ENCODE assay signal across 8 cellular contexts in genomic region chr11:94183886-94184264, GRCh38. TPM values are rescaled to one million over a fixed set of nuclear protein-coding genes. Genes with fewer than 3 reads are reported as not detected.
DNase-seq lines count a peak whose midpoint lies in the region; ATAC-seq, FAIRE-seq and TF ChIP-seq lines count a peak whose summit lies in the region.

No MANE protein-coding gene starts in this region.

- TF ChIP-seq CTCF in astrocyte of the cerebellum (IDR thresholded peaks at IDR 0.05; ENCODE audit: low read depth, low read length, missing control alignments) = peak; percentile 82

- in situ Hi-C loops in astrocyte of the cerebellum (cut with HindIII; ENCODE audit: low sequenced_read_pairs) = no loop called here

- peak; percentile 67 for ATAC-seq in HG02759 (IDR thresholded peaks at IDR 0.05; ENCODE audit: unreplicated experiment)

- no peak overlapping the region for H3K4me3 ChIP-seq in astrocyte of the cerebellum (ENCODE audit: low read depth, low read length)

- FAIRE-seq in GM12891 (lab: Jason Lieb, UNC) = peak; percentile 95

- peak; percentile 4 to 20 for DNase-seq in AML-193 (lab: John Stamatoyannopoulos, UW)
- DNase-seq in GM12891 (ENCODE audit: insufficient read length, low spot score) = peak; percentile 15
- DNase-seq in NCI-H526 (lab: John Stamatoyannopoulos, UW) = peak; percentile 51 to 80
- DNase-seq in astrocyte of the cerebellum (ENCODE audit: low read depth) = no peak
- DNase-seq in iPS-NIHi7 (ENCODE audit: extremely low spot score) = peak; percentile 85
- DNase-seq in stimulated activated CD4-positive, alpha-beta T cell treated with anti-CD3 and anti-CD28 coated beads, Interleukin-12 subunit alpha, Interleukin-12 subunit beta, amount 100 ng/mL, for 48 hours (ENCODE audit: low read depth in 2 of 3, low spot score in 1 of 3) = peak in 2 of 3 donors; percentile 9 to 34
- DNase-seq in OCI-M2 (lab: John Stamatoyannopoulos, UW; ENCODE audit: unreplicated experiment) = no peak

- TF ChIP-seq POLR2A in GM12891 (IDR thresholded peaks at IDR 0.05; ENCODE audit: low read depth, low read length) = no peak

TF ChIP-seq in GM12891, 5 proteins besides CTCF, POLR2A, EP300 and RAD21:
- TF ChIP-seq TAF1 (IDR thresholded peaks at IDR 0.05; ENCODE audit: low read depth, low read length) (no peak), SPI1 (IDR thresholded peaks at IDR 0.05; ENCODE audit: low read depth, low read length) (no peak), POU2F2 (IDR thresholded peaks at IDR 0.05; ENCODE audit: low read depth, low read length) (no peak), POLR2AphosphoS5 (IDR thresholded peaks at IDR 0.05; ENCODE audit: low read depth, low read length) (no peak), PAX5 (IDR thresholded peaks at IDR 0.05; ENCODE audit: insufficient read depth, low read length, severe bottlenecking) (no peak)
TF ChIP-seq in GM12891: peak in this region for 0.

RNA-seq across cellular contexts. Expression of gene PANX1, which starts 55.2 kb away (rescaled TPM):
- polyA plus RNA-seq in GM12891 (2012; ENCODE audit: low read depth, missing spikeins) = 6.0 TPM

Comparison
In these comparisons a context has a peak if more than half of its experiments do, and no peak if none do; other contexts are left out.
1. DNase-seq: peak in AML-193 (2 of 2), GM12891 (single experiment), NCI-H526 (2 of 2), iPS-NIHi7 (single experiment) and stimulated activated CD4-positive, alpha-beta T cell treated with anti-CD3 and anti-CD28 coated beads, Interleukin-12 subunit alpha, Interleukin-12 subunit beta, amount 100 ng/mL, for 48 hours (2 of 3); none in astrocyte of the cerebellum (single experiment) and OCI-M2 (single experiment).